8 cellular contexts compared by ENCODE assay signal in genomic region chr11:130431337-130431773, GRCh38. TPM values are rescaled to one million over a fixed set of nuclear protein-coding genes. Genes with fewer than 3 reads are reported as not detected.
A peak's percentile ranks its signal among the peaks of the same experiment; 100 is the strongest.
DNase-seq lines count a peak whose midpoint lies in the region; ATAC-seq, FAIRE-seq and TF ChIP-seq lines count a peak whose summit lies in the region.

No MANE protein-coding gene starts in this region.

- peak; percentile 45 for ATAC-seq in GM18870 (IDR thresholded peaks at IDR 0.05; ENCODE audit: unreplicated experiment)
- peak; percentile 50 for ATAC-seq in HG03521 (IDR thresholded peaks at IDR 0.05; ENCODE audit: unreplicated experiment)
- peak; percentile 69 for ATAC-seq in omental fat pad (ENCODE audit: low FRiP score)

- intact Hi-C loops in activated T-helper 1 cell treated with anti-CD3 and anti-CD28 coated beads, Interleukin-12 subunit alpha, Interleukin-12 subunit beta, Interleukin-2, Interleukin-4 antibody, amounts not matched to agents 30 ng/mL and 10 ng/mL and 1 ng/mL, durations not matched to agents 14 hours and 24 hours and 36 hours (cut with micrococcal nuclease) = loop anchor here (1.0 to 10.0 kb wide), 7 partner anchors 42 to 485 kb away; partner anchors contain the start of genes PRDM10 and SNX19

- TF ChIP-seq EP300 in tibial nerve (IDR thresholded peaks at IDR 0.05) = peak in 1 of 2 donors; percentile 15

- H3K9me3 Mint-ChIP-seq in activated T-helper 1 cell treated with anti-CD3 and anti-CD28 coated beads, Interleukin-12 subunit alpha, Interleukin-12 subunit beta, Interleukin-2, Interleukin-4 antibody, amounts not matched to agents 30 ng/mL and 10 ng/mL and 1 ng/mL, durations not matched to agents 14 hours and 24 hours and 36 hours = no peaks in the 10 kb centered on the region

- no peaks in the 10 kb centered on the region for H3K36me3 Mint-ChIP-seq in activated T-helper 1 cell treated with anti-CD3 and anti-CD28 coated beads, Interleukin-12 subunit alpha, Interleukin-12 subunit beta, Interleukin-2, Interleukin-4 antibody, amounts not matched to agents 30 ng/mL and 10 ng/mL and 1 ng/mL, durations not matched to agents 14 hours and 24 hours and 36 hours (ENCODE audit: low read depth)

- peak; percentile 84 for DNase-seq in Ammon's horn (ENCODE audit: low spot score)
- peak; percentile 24 for DNase-seq in RCC 7860 (ENCODE audit: low spot score)
- peak; percentile 58 for DNase-seq in activated T-helper 1 cell treated with anti-CD3 and anti-CD28 coated beads, Interleukin-12 subunit alpha, Interleukin-12 subunit beta, Interleukin-2, Interleukin-4 antibody, amounts not matched to agents 30 ng/mL and 10 ng/mL and 1 ng/mL, durations not matched to agents 14 hours and 24 hours and 36 hours (ENCODE audit: low spot score)
- peak; percentile 58 for DNase-seq in fibroblast of the conjunctiva (ENCODE audit: low read depth)
- DNase-seq in omental fat pad (ENCODE audit: low spot score) = peak; percentile 92
- peak; percentile 73 to 93 for DNase-seq in tibial nerve (ENCODE audit: low spot score in 2 of 2)

- H3K36me3 ChIP-seq in tibial nerve = no peaks in the 10 kb centered on the region

- peaks cover 0 to 40% (median 8%) of the 10 kb centered on the region in 4 donors for H3K4me1 ChIP-seq in tibial nerve

- WGBS in tibial nerve, 2 donors = 14 to 15% methylated on average over 10 of the region's 10 CpGs

- TF ChIP-seq CTCF in omental fat pad (IDR thresholded peaks at IDR 0.05) (no peak), tibial nerve (IDR thresholded peaks at IDR 0.05) (peak; percentile 67 to 80 (median 73))

- no peak overlapping the region for H3K4me3 ChIP-seq in tibial nerve

- H3K27me3 ChIP-seq in tibial nerve = peaks cover 0 to 35% of the 10 kb centered on the region in 2 donors

- no peak overlapping the region for H3K4me3 Mint-ChIP-seq in activated T-helper 1 cell treated with anti-CD3 and anti-CD28 coated beads, Interleukin-12 subunit alpha, Interleukin-12 subunit beta, Interleukin-2, Interleukin-4 antibody, amounts not matched to agents 30 ng/mL and 10 ng/mL and 1 ng/mL, durations not matched to agents 14 hours and 24 hours and 36 hours

- FAIRE-seq in RCC 7860 (lab: Jason Lieb, UNC) = no peak

- H3K9me3 ChIP-seq in tibial nerve = no peaks in the 10 kb centered on the region

- no peak overlapping the region for H3K27ac Mint-ChIP-seq in activated T-helper 1 cell treated with anti-CD3 and anti-CD28 coated beads, Interleukin-12 subunit alpha, Interleukin-12 subunit beta, Interleukin-2, Interleukin-4 antibody, amounts not matched to agents 30 ng/mL and 10 ng/mL and 1 ng/mL, durations not matched to agents 14 hours and 24 hours and 36 hours

- no peak overlapping the region for H3K27ac ChIP-seq in tibial nerve

- no peak for TF ChIP-seq POLR2A in tibial nerve (IDR thresholded peaks at IDR 0.05)

- peaks cover 45% of the 10 kb centered on the region for H3K27me3 Mint-ChIP-seq in activated T-helper 1 cell treated with anti-CD3 and anti-CD28 coated beads, Interleukin-12 subunit alpha, Interleukin-12 subunit beta, Interleukin-2, Interleukin-4 antibody, amounts not matched to agents 30 ng/mL and 10 ng/mL and 1 ng/mL, durations not matched to agents 14 hours and 24 hours and 36 hours (ENCODE audit: insufficient read depth)

- peaks cover 13% of the 10 kb centered on the region for H3K4me1 Mint-ChIP-seq in activated T-helper 1 cell treated with anti-CD3 and anti-CD28 coated beads, Interleukin-12 subunit alpha, Interleukin-12 subunit beta, Interleukin-2, Interleukin-4 antibody, amounts not matched to agents 30 ng/mL and 10 ng/mL and 1 ng/mL, durations not matched to agents 14 hours and 24 hours and 36 hours (ENCODE audit: low read depth)

RNA-seq across cellular contexts. Expression of gene ADAMTS8, which starts 2.9 kb away (rescaled TPM):
- total RNA-seq in activated T-helper 1 cell treated with anti-CD3 and anti-CD28 coated beads, Interleukin-12 subunit alpha, Interleukin-12 subunit beta, Interleukin-2, Interleukin-4 antibody, amounts not matched to agents 30 ng/mL and 10 ng/mL and 1 ng/mL, durations not matched to agents 14 hours and 24 hours and 36 hours = not detected in 2 replicates
- total RNA-seq in omental fat pad = 1 to 10 TPM in 1 of 4 donors, under 1 TPM in 3; 0.13 to 1.2 (median 0.22) TPM
- 1 to 10 TPM in 3 of 4 donors, under 1 TPM in 1; 0.66 to 3.9 (median 1.6) TPM for total RNA-seq in tibial nerve

RNA-seq across cellular contexts. Expression of gene ADAMTS15, which starts 17.1 kb away (rescaled TPM):
- 0.02 TPM in 1 of 2 replicates, not detected in the other for total RNA-seq in activated T-helper 1 cell treated with anti-CD3 and anti-CD28 coated beads, Interleukin-12 subunit alpha, Interleukin-12 subunit beta, Interleukin-2, Interleukin-4 antibody, amounts not matched to agents 30 ng/mL and 10 ng/mL and 1 ng/mL, durations not matched to agents 14 hours and 24 hours and 36 hours
- total RNA-seq in omental fat pad (10 to 100 TPM; 26.3 to 49.6 (median 34.5) TPM), tibial nerve (10 to 100 TPM; 18.4 to 34.1 (median 24.9) TPM)

Comparison
In these comparisons a context has a peak if more than half of its experiments do, and no peak if none do; other contexts are left out.
1. DNase-seq: peak in every context shown above with its lines; median percentile 92 in omental fat pad; 84 in Ammon's horn; 83 in tibial nerve; 58 in activated T-helper 1 cell treated with anti-CD3 and anti-CD28 coated beads, Interleukin-12 subunit alpha, Interleukin-12 subunit beta, Interleukin-2, Interleukin-4 antibody, amounts not matched to agents 30 ng/mL and 10 ng/mL and 1 ng/mL, durations not matched to agents 14 hours and 24 hours and 36 hours; 58 in fibroblast of the conjunctiva; 24 in RCC 7860.
2. CTCF ChIP-seq: peak in tibial nerve (5 of 5); none in omental fat pad (0 of 3).
3. RNA of gene ADAMTS15, which starts 17.1 kb away (total RNA-seq): 26.3 to 49.6 TPM in omental fat pad and 18.4 to 34.1 TPM in tibial nerve; 0.02 TPM in activated T-helper 1 cell treated with anti-CD3 and anti-CD28 coated beads, Interleukin-12 subunit alpha, Interleukin-12 subunit beta, Interleukin-2, Interleukin-4 antibody, amounts not matched to agents 30 ng/mL and 10 ng/mL and 1 ng/mL, durations not matched to agents 14 hours and 24 hours and 36 hours; every median in the first group is over 10 times any median in the second.
4. Peak in every context shown above with its lines, with median percentiles within 50 percentile points of each other: ATAC-seq.